In the genomic region with DNA sequence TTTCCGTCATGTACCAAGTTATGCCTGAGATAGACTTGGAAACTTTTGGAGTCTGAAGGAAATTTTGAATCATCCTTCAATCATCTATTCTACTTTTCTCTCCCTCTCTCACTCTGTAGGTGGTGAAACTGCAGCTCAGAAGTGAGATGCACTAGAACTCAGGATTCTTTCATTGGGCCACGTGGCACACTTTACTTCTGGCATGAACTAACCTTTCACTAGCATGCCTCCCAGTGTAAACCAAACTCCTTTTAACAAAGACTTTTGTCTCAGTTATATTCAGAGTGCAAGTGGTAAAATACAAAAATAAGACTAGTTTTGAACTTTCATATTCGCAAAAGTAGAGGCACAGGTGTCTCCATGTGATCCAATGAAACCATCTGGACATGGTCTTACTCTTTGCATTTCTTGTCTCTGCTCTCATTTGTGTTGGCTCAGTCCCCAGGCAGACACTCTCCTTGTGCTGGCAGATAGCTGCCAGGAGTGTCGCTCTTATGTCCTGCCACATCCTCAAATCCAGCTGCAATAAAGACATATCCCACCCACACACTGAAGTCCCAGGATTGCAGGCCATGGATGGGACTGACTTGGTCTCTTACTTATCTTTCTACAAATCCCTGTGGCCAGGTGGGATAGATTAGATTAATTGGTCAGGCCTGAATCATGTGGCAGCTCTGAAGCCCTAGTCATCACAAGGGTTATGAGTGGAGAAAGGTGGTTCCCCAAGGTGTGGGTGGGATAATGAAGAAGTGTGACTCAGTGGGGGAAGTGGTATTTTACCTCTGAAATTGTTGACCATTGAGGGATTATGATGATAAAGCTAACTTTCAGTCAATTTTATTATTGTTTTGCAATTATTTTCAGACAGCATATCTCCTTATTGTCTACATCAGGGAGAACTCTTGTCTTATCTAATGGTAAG, we compare ENCODE assay signal across 25 cellular contexts.
A peak's percentile ranks its signal among the peaks of the same experiment; 100 is the strongest.
DNase-seq lines count a peak whose midpoint lies in the region; ATAC-seq and TF ChIP-seq lines count a peak whose summit lies in the region.
"Had no signal": no experiment of that assay in that cellular context is flagged by ENCODE, and none has a peak within 500 bp of the region (broad histone marks: within the 10 kb centered on the region; RNA-seq: fewer than 3 reads in every experiment).

No MANE protein-coding gene starts in this region.

- intact Hi-C loops in vagina (cut with DNase I): no loop called here
- intact Hi-C loops in natural killer cell (cut with micrococcal nuclease): no loop called here

- H3K27me3 ChIP-seq in trophoblast cell (ENCODE audit: insufficient read depth, low read length) (no peaks in the 10 kb centered on the region), vagina (no peaks in the 10 kb centered on the region)
- H3K27me3 ChIP-seq: BLaER1 treated with 17β-estradiol and CSF1 and Interleukin-3, amounts not matched to agents 10 nM and 100 nM; breast epithelium; neural progenitor cell; upper lobe of left lung had no signal

- no peak overlapping the region for H3K4me3 Mint-ChIP-seq in natural killer cell
- H3K4me3 Mint-ChIP-seq: activated T-helper 17 cell treated with anti-CD3 and anti-CD28 coated beads, Interleukin-2, amount 50 U/mL, for 72 hours; neural progenitor cell; stimulated activated memory B cell treated with anti-CD40 and anti-IgM and Interleukin-4, amounts not matched to agents 10 μg/mL and 1 μg/mL and 100 μg/mL, for 72 hours; T-helper 17 cell had no signal

- H3K27me3 Mint-ChIP-seq in natural killer cell (ENCODE audit: low read depth in 2 of 2): no peaks in the 10 kb centered on the region
- H3K27me3 Mint-ChIP-seq: activated T-helper 17 cell treated with anti-CD3 and anti-CD28 coated beads, Interleukin-2, amount 50 U/mL, for 72 hours; stimulated activated memory B cell treated with anti-CD40 and anti-IgM and Interleukin-4, amounts not matched to agents 10 μg/mL and 1 μg/mL and 100 μg/mL, for 72 hours; T-helper 17 cell had no signal

- TF ChIP-seq POLR2A in vagina (IDR thresholded peaks at IDR 0.05): no peak

- H3K4me2 ChIP-seq in trophoblast cell (ENCODE audit: low read length): no peak overlapping the region
- H3K4me2 ChIP-seq: neural progenitor cell had no signal

- H3K18ac ChIP-seq in trophoblast cell (ENCODE audit: low read length): no peak overlapping the region

- no peak for TF ChIP-seq CTCF in vagina (IDR thresholded peaks at IDR 0.05)
- no peak for TF ChIP-seq CTCF in natural killer cell (IDR thresholded peaks at IDR 0.05)

- H2BK120ac ChIP-seq in trophoblast cell (ENCODE audit: insufficient read depth, low read length, poor library complexity): no peak overlapping the region

- no peak overlapping the region for H3K27ac ChIP-seq in trophoblast cell (ENCODE audit: low read depth, low read length)
- no peak overlapping the region for H3K27ac ChIP-seq in vagina
- H3K27ac ChIP-seq: BLaER1 treated with 17β-estradiol and CSF1 and Interleukin-3, amounts not matched to agents 10 nM and 100 nM; breast epithelium; epithelial cell of prostate; neural progenitor cell; upper lobe of left lung had no signal

- H3K9me3 ChIP-seq in trophoblast cell (ENCODE audit: insufficient read depth, low read depth, low read length) (no peaks in the 10 kb centered on the region), vagina (no peaks in the 10 kb centered on the region)
- H3K9me3 ChIP-seq: BLaER1 treated with 17β-estradiol and CSF1 and Interleukin-3, amounts not matched to agents 10 nM and 100 nM; HAP-1; upper lobe of left lung had no signal

- H4K12ac ChIP-seq in trophoblast cell (ENCODE audit: low read depth, low read length): no peak overlapping the region

- no peak overlapping the region for H3K4ac ChIP-seq in trophoblast cell (ENCODE audit: low read depth, low read length)

- peak; percentile 10 for DNase-seq in NK-92 treated with Interleukin-12 subunit alpha and Interleukin-12 subunit beta, amount 100 ng/mL, for 24 hours (lab: John Stamatoyannopoulos, UW)
- DNase-seq in NK-92 (lab: John Stamatoyannopoulos, UW; ENCODE audit: unreplicated experiment): no peak
- no peak for DNase-seq in trophoblast cell
- DNase-seq in vagina (ENCODE audit: extremely low spot score in 2 of 2): no peak
- DNase-seq in DMS153 (lab: John Stamatoyannopoulos, UW): no peak
- DNase-seq in natural killer cell: no peak
- DNase-seq: activated CD4-positive, CD25-positive, alpha-beta regulatory T cell; dermis blood vessel endothelial cell; foreskin melanocyte; left cardiac atrium; NCI-H1930; NCI-H510A treated with DMSO at 0.1 percent for 48 hours; OCI-M1; stimulated activated CD4-positive, alpha-beta T cell treated with anti-CD3 and anti-CD28 coated beads, Interleukin-12 subunit alpha, Interleukin-12 subunit beta, amount 100 ng/mL, for 4 hours; T-helper 17 cell; upper lobe of left lung had no signal

- H3K4me1 ChIP-seq in trophoblast cell (ENCODE audit: control insufficient read depth in 1 of 2, insufficient read depth in 2 of 2, low read length in 2 of 2) (no peaks in the 10 kb centered on the region), vagina (no peaks in the 10 kb centered on the region)
- H3K4me1 ChIP-seq: breast epithelium, HAP-1, neural progenitor cell, upper lobe of left lung had no signal

- H4K91ac ChIP-seq in trophoblast cell (ENCODE audit: low read depth, low read length): no peak overlapping the region

- H3K4me1 Mint-ChIP-seq in natural killer cell: no peaks in the 10 kb centered on the region
- H3K4me1 Mint-ChIP-seq: activated T-helper 17 cell treated with anti-CD3 and anti-CD28 coated beads, Interleukin-2, amount 50 U/mL, for 72 hours; stimulated activated memory B cell treated with anti-CD40 and anti-IgM and Interleukin-4, amounts not matched to agents 10 μg/mL and 1 μg/mL and 100 μg/mL, for 72 hours; T-helper 17 cell had no signal

- H2AK5ac ChIP-seq in trophoblast cell (ENCODE audit: low read length): no peak overlapping the region

- H3K79me2 ChIP-seq in trophoblast cell (ENCODE audit: control insufficient read depth, insufficient read depth, low read length, poor library complexity): no peaks in the 10 kb centered on the region

- no peak overlapping the region for H2BK5ac ChIP-seq in trophoblast cell (ENCODE audit: low read depth, low read length, poor library complexity)

- H3K4me3 ChIP-seq in trophoblast cell (ENCODE audit: low read depth, low read length) (no peak overlapping the region), vagina (no peak overlapping the region)
- H3K4me3 ChIP-seq: BLaER1 treated with 17β-estradiol and CSF1 and Interleukin-3, amounts not matched to agents 10 nM and 100 nM; breast epithelium; HAP-1; neural progenitor cell; upper lobe of left lung had no signal

- no peak overlapping the region for H2AFZ ChIP-seq in trophoblast cell (ENCODE audit: insufficient read depth, low read length, poor library complexity)
- H2AFZ ChIP-seq: neural progenitor cell had no signal

- peaks cover 10 to 16% of the 10 kb centered on the region in 2 donors for H3K9me3 Mint-ChIP-seq in natural killer cell
- H3K9me3 Mint-ChIP-seq: neural progenitor cell had no signal

- H3K36me3 Mint-ChIP-seq in natural killer cell: no peaks in the 10 kb centered on the region
- H3K36me3 Mint-ChIP-seq: neural progenitor cell; stimulated activated memory B cell treated with anti-CD40 and anti-IgM and Interleukin-4, amounts not matched to agents 10 μg/mL and 1 μg/mL and 100 μg/mL, for 72 hours had no signal

- peak overlapping the region; percentile 35 for H3K23ac ChIP-seq in trophoblast cell (ENCODE audit: low read length)

- no peaks in the 10 kb centered on the region for H3K36me3 ChIP-seq in trophoblast cell (ENCODE audit: control insufficient read depth in 1 of 2, insufficient read depth in 2 of 2, low read length in 2 of 2)
- H3K36me3 ChIP-seq in vagina: no peaks in the 10 kb centered on the region
- H3K36me3 ChIP-seq: BLaER1 treated with 17β-estradiol and CSF1 and Interleukin-3, amounts not matched to agents 10 nM and 100 nM; breast epithelium; HAP-1; neural progenitor cell; upper lobe of left lung had no signal

- ATAC-seq in GM21723 (IDR thresholded peaks at IDR 0.05; ENCODE audit: unreplicated experiment) (peak; percentile 76), HG03045 (IDR thresholded peaks at IDR 0.05; ENCODE audit: unreplicated experiment) (peak; percentile 43), natural killer cell (no peak)
- ATAC-seq: activated T-helper 17 cell treated with anti-CD3 and anti-CD28 coated beads, Interleukin-2, amount 50 U/mL, for 72 hours; stimulated activated memory B cell treated with anti-CD40 and anti-IgM and Interleukin-4, amounts not matched to agents 10 μg/mL and 1 μg/mL and 100 μg/mL, for 72 hours; T-helper 17 cell had no signal

- H4K8ac ChIP-seq in trophoblast cell (ENCODE audit: low read depth, low read length): no peak overlapping the region

- WGBS in trophoblast cell (ENCODE audit: extremely low coverage, insufficient coverage, insufficient read length): no CpG with 5 or more reads among the region's 4 CpGs

- H3K79me1 ChIP-seq in trophoblast cell (ENCODE audit: low read length): no peaks in the 10 kb centered on the region

- no peak overlapping the region for H3K27ac Mint-ChIP-seq in natural killer cell
- H3K27ac Mint-ChIP-seq: activated T-helper 17 cell treated with anti-CD3 and anti-CD28 coated beads, Interleukin-2, amount 50 U/mL, for 72 hours; neural progenitor cell; stimulated activated memory B cell treated with anti-CD40 and anti-IgM and Interleukin-4, amounts not matched to agents 10 μg/mL and 1 μg/mL and 100 μg/mL, for 72 hours; T-helper 17 cell had no signal

- peak overlapping the region; percentile 48 for H3K9ac ChIP-seq in trophoblast cell (ENCODE audit: low read length)
- H3K9ac ChIP-seq: BLaER1 treated with 17β-estradiol and CSF1 and Interleukin-3, amounts not matched to agents 10 nM and 100 nM; neural progenitor cell had no signal

- no peak overlapping the region for H3K14ac ChIP-seq in trophoblast cell (ENCODE audit: low read length)

- no peak overlapping the region for H2BK12ac ChIP-seq in trophoblast cell (ENCODE audit: low read length)

Comparison
In these comparisons a context has a peak if more than half of its experiments do, and no peak if none do; other contexts are left out.
1. ATAC-seq: peak in GM21723 (single experiment) and HG03045 (single experiment); none in natural killer cell (0 of 3).